Comparison of ENCODE assay signal across 11 cellular contexts in genomic region chr12:57151741-57152407, GRCh38. TPM values are rescaled to one million over a fixed set of nuclear protein-coding genes. Genes with fewer than 3 reads are reported as not detected.
DNase-seq lines count a peak whose midpoint lies in the region; ATAC-seq and TF ChIP-seq lines count a peak whose summit lies in the region.
"Had no signal": no experiment of that assay in that cellular context is flagged by ENCODE, and none has a peak within 500 bp of the region (broad histone marks: within the 10 kb centered on the region; RNA-seq: fewer than 3 reads in every experiment).

No MANE protein-coding gene starts in this region.

- H3K27ac Mint-ChIP-seq in brain: peak overlapping the region; percentile 63 to 93 (median 90)

- peaks cover 42% of the 10 kb centered on the region for H3K4me1 Mint-ChIP-seq in brain

- H3K27ac ChIP-seq in stomach smooth muscle (ENCODE audit: low read length): peak overlapping the region; percentile 41

- no peaks in the 10 kb centered on the region for H3K9me3 ChIP-seq in stomach smooth muscle (ENCODE audit: control insufficient read depth in 2 of 2, low read length in 2 of 2)

- H3K36me3 Mint-ChIP-seq in brain: peaks cover 59% of the 10 kb centered on the region

- H3K4me3 ChIP-seq in stomach smooth muscle (ENCODE audit: low read length in 2 of 2): no peak overlapping the region

- intact Hi-C loops in left cardiac atrium (cut with DNase I): no loop called here

- CTCF ChIA-PET in GM10248 (lab: Yijun Ruan, JAX): interaction anchor here (1.4 kb wide), 1 partner anchor 28 kb away, joined by 4 read pairs; no protein-coding TSS in a partner anchor

- H3K9ac ChIP-seq in stomach smooth muscle (ENCODE audit: low read length in 2 of 2): peak overlapping the region in 1 of 2 donors; percentile 13

- POLR2A ChIA-PET in GM10248 (lab: Yijun Ruan, JAX): no interaction called here

- DNase-seq in H4 (ENCODE audit: low spot score) (peak; percentile 36), left cardiac atrium (no peak), NCI-H1436 (lab: John Stamatoyannopoulos, UW) (no peak), GM10248 (ENCODE audit: extremely low spot score) (no peak)
- DNase-seq: NCI-H1694 treated with DMSO at 0.1 percent for 48 hours, T-helper 9 cell had no signal

- peaks cover 23 to 31% of the 10 kb centered on the region in 2 donors for H3K36me3 ChIP-seq in stomach smooth muscle (ENCODE audit: control insufficient read depth in 2 of 2, insufficient read depth in 2 of 2, low read length in 2 of 2)

- H3K27me3 Mint-ChIP-seq in brain: no peaks in the 10 kb centered on the region
- H3K27me3 Mint-ChIP-seq: central memory CD8-positive, alpha-beta T cell had no signal

- ATAC-seq in left cardiac atrium: peak; percentile 38 to 58
- no peak for ATAC-seq in HG02981 (IDR thresholded peaks at IDR 0.05; ENCODE audit: unreplicated experiment)
- no peak for ATAC-seq in GM18502 (IDR thresholded peaks at IDR 0.05; ENCODE audit: poor library complexity, unreplicated experiment)

- H3K4me3 Mint-ChIP-seq in brain: peak overlapping the region in 1 of 5 experiments; percentile 24
- H3K4me3 Mint-ChIP-seq: central memory CD8-positive, alpha-beta T cell had no signal

- no peaks in the 10 kb centered on the region for H3K27me3 ChIP-seq in stomach smooth muscle (ENCODE audit: control insufficient read depth in 1 of 2, insufficient read depth in 2 of 2, low read length in 2 of 2)

- TF ChIP-seq CTCF in brain (conservative IDR thresholded peaks at IDR 0.05) (no peak), GM10248 (IDR thresholded peaks at IDR 0.05; ENCODE audit: control extremely low read depth, extremely low read depth, low read depth, missing control alignments) (no peak)

- peaks cover 46% of the 10 kb centered on the region for H3K4me1 ChIP-seq in stomach smooth muscle (ENCODE audit: control insufficient read depth, insufficient read depth, low read length)

- H3K9me3 Mint-ChIP-seq in brain: no peaks in the 10 kb centered on the region
- H3K9me3 Mint-ChIP-seq: central memory CD8-positive, alpha-beta T cell had no signal

RNA-seq across cellular contexts. Expression of gene LRP1-AS, which starts 4.5 kb away (rescaled TPM):
- not detected in 2 replicates for total RNA-seq in H4 (2014; rRNA removed; shearing (Covaris generic))
- not detected for polyA plus RNA-seq in brain (ENCODE audit: insufficient read depth, low read depth, low replicate concordance)
- total RNA-seq in left cardiac atrium: not detected

RNA-seq across cellular contexts. Expression of gene LRP1, which starts 23.6 kb away (rescaled TPM):
- total RNA-seq in H4 (2014; rRNA removed; shearing (Covaris generic)): 5.8 and 6.5 TPM in 2 replicates
- polyA plus RNA-seq in brain (ENCODE audit: insufficient read depth, low read depth, low replicate concordance): 56.5 TPM
- total RNA-seq in left cardiac atrium: 100 to 1,000 TPM; 188 to 222 TPM

RNA-seq across cellular contexts. Expression of gene STAT6, which starts 40.7 kb away (rescaled TPM):
- 9.3 and 17.9 TPM in 2 replicates for total RNA-seq in H4 (2014; rRNA removed; shearing (Covaris generic))
- polyA plus RNA-seq in brain (ENCODE audit: insufficient read depth, low read depth, low replicate concordance): 8.8 TPM
- total RNA-seq in left cardiac atrium: 10 to 100 TPM; 77.7 to 78.1 TPM

Comparison
In these comparisons a context has a peak if more than half of its experiments do, and no peak if none do; other contexts are left out.
1. ATAC-seq: peak in left cardiac atrium (2 of 2); none in HG02981 (single experiment) and GM18502 (single experiment).
2. RNA of gene LRP1, which starts 23.6 kb away (total RNA-seq): 188 to 222 TPM in left cardiac atrium; 5.8 to 6.5 TPM in H4; every median in the first group is over 10 times any median in the second.